Comparison of ENCODE assay signal across 1 cellular context in the genomic region with DNA sequence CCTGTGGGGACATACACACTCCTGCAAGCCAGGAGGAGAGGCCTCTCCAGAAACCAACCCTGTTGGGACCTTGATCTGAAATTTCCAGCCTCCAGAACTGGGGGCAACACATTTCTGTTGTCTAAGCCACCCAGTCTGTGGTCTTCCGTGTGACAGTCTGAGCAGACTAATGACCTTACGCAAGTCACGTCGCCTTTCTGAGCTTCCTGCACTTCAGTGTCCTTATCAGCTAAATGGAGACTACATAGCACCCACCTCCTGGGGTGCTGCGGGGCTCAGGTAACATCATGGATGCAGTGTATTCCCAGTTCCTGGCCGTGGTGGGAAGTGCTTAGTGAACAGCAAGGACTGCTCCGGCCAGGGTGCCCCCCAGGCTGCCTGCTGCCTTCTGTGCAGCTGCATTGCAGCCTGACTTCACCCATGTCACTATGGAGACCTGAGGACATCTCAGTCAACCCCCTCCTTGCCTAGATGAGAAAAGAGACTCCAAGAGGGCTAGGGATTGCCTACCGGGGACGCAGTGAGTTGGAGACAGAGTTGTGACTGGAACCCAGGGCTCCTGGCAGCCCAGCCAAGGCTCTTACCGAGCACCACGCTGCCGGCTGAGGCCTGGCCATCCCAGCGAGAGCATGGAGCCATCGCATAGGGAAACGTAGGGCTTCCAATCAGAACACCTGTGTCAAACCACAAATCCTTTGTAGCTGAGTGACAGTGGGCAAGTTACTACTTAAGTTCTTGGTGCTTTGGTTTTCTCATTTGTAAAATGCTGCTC.
TF ChIP-seq lines count a peak whose summit lies in the region.

No MANE protein-coding gene starts in this region.

TF ChIP-seq in HepG2, 621 proteins besides CTCF, POLR2A, EP300 and RAD21 (continued from another document and continues in another):
- TF ChIP-seq ZNF414 (CRISPR knock-in tag; IDR thresholded peaks at IDR 0.05), result no peak
- no peak for TF ChIP-seq HNRNPL (IDR thresholded peaks at IDR 0.05; ENCODE audit: low read depth, low read length)
- no peak for TF ChIP-seq ZHX2 (IDR thresholded peaks at IDR 0.05; ENCODE audit: low read depth)
- TF ChIP-seq ZHX2 (CRISPR knock-in tag; IDR thresholded peaks at IDR 0.05; ENCODE audit: borderline replicate concordance), result no peak
- TF ChIP-seq ERF (CRISPR knock-in tag; IDR thresholded peaks at IDR 0.05), result 0 out of 2 replicates have a peak, but pooled peaks have one; percentile 13
- TF ChIP-seq, protein P1, sequence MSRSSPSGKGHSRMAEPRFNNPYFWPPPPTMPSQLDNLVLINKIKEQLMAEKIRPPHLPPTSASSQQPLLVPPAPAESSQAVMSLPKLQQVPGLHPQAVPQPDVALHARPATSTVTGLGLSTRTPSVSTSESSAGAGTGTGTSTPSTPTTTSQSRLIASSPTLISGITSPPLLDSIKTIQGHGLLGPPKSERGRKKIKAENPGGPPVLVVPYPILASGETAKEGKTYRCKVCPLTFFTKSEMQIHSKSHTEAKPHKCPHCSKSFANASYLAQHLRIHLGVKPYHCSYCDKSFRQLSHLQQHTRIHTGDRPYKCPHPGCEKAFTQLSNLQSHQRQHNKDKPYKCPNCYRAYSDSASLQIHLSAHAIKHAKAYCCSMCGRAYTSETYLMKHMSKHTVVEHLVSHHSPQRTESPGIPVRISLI (CRISPR knock-in tag; IDR thresholded peaks at IDR 0.05; ENCODE audit: borderline replicate concordance), result 0 out of 2 replicates have a peak, but pooled peaks have one; percentile 34
- TF ChIP-seq HNF1B (CRISPR knock-in tag; IDR thresholded peaks at IDR 0.05), result 0 out of 2 replicates have a peak, but pooled peaks have one; percentile 17
- no peak for TF ChIP-seq ZNF34 (CRISPR knock-in tag; IDR thresholded peaks at IDR 0.05; ENCODE audit: borderline replicate concordance)
- no peak for TF ChIP-seq ZNF335 (CRISPR knock-in tag; IDR thresholded peaks at IDR 0.05)
- TF ChIP-seq SOX5 (CRISPR knock-in tag; IDR thresholded peaks at IDR 0.05; ENCODE audit: borderline replicate concordance), result peak; percentile 51; the same call in 1 of the 2 replicates
- TF ChIP-seq ZNF598 (CRISPR knock-in tag; IDR thresholded peaks at IDR 0.05; ENCODE audit: borderline replicate concordance), result peak; percentile 81; the same call in 1 of the 2 replicates
- TF ChIP-seq ZNF687 (CRISPR knock-in tag; IDR thresholded peaks at IDR 0.05), result peak; percentile 82
- 0 out of 2 replicates have a peak, but pooled peaks have one; percentile 72 for TF ChIP-seq ZNF264 (CRISPR knock-in tag; IDR thresholded peaks at IDR 0.05)
- TF ChIP-seq ZSCAN30 (CRISPR knock-in tag; IDR thresholded peaks at IDR 0.05), result no peak
- no peak for TF ChIP-seq ZSCAN21 (CRISPR knock-in tag; IDR thresholded peaks at IDR 0.05; ENCODE audit: borderline replicate concordance)
- TF ChIP-seq, protein P2, sequence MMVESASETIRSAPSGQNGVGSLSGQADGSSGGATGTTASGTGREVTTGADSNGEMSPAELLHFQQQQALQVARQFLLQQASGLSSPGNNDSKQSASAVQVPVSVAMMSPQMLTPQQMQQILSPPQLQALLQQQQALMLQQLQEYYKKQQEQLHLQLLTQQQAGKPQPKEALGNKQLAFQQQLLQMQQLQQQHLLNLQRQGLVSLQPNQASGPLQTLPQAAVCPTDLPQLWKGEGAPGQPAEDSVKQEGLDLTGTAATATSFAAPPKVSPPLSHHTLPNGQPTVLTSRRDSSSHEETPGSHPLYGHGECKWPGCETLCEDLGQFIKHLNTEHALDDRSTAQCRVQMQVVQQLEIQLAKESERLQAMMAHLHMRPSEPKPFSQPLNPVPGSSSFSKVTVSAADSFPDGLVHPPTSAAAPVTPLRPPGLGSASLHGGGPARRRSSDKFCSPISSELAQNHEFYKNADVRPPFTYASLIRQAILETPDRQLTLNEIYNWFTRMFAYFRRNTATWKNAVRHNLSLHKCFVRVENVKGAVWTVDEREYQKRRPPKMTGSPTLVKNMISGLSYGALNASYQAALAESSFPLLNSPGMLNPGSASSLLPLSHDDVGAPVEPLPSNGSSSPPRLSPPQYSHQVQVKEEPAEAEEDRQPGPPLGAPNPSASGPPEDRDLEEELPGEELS (CRISPR knock-in tag; IDR thresholded peaks at IDR 0.05), result peak; percentile 68
- peak; percentile 56 for TF ChIP-seq ELF3 (CRISPR knock-in tag; IDR thresholded peaks at IDR 0.05)
- 0 out of 2 replicates have a peak, but pooled peaks have one; percentile 17 for TF ChIP-seq FOXC1 (CRISPR knock-in tag; IDR thresholded peaks at IDR 0.05; ENCODE audit: borderline replicate concordance)
- TF ChIP-seq ZMYM3 (CRISPR knock-in tag; IDR thresholded peaks at IDR 0.05), result peak; percentile 53
- peak; percentile 67; the same call in 1 of the 2 replicates for TF ChIP-seq RCOR2 (CRISPR knock-in tag; IDR thresholded peaks at IDR 0.05)
- TF ChIP-seq ZSCAN20 (CRISPR knock-in tag; IDR thresholded peaks at IDR 0.05; ENCODE audit: borderline replicate concordance), result no peak
- TF ChIP-seq ZNF691 (CRISPR knock-in tag; IDR thresholded peaks at IDR 0.05; ENCODE audit: borderline replicate concordance, low read depth), result peak; percentile 57; the same call in 1 of the 2 replicates
- TF ChIP-seq GATAD2A (CRISPR knock-in tag; IDR thresholded peaks at IDR 0.05), result peak; percentile 69
- TF ChIP-seq RFX5 (IDR thresholded peaks at IDR 0.05; ENCODE audit: low read depth, low read length), result no peak
- no peak for TF ChIP-seq CREB1 (IDR thresholded peaks at IDR 0.05)
- TF ChIP-seq CREB1 (CRISPR knock-in tag; IDR thresholded peaks at IDR 0.05), result 0 out of 2 replicates have a peak, but pooled peaks have one; percentile 17
- no peak for TF ChIP-seq ZNF75D (CRISPR knock-in tag; IDR thresholded peaks at IDR 0.05; ENCODE audit: borderline replicate concordance)
- no peak for TF ChIP-seq HDAC6 (IDR thresholded peaks at IDR 0.05; ENCODE audit: low read depth, low read length)
- 0 out of 2 replicates have a peak, but pooled peaks have one; percentile 32 for TF ChIP-seq SAP130 (CRISPR knock-in tag; IDR thresholded peaks at IDR 0.05; ENCODE audit: low read depth)
- TF ChIP-seq PAXIP1 (CRISPR knock-in tag; conservative IDR thresholded peaks at IDR 0.05), result peak; percentile 60; the same call in 1 of the 2 replicates
- 0 out of 2 replicates have a peak, but pooled peaks have one; percentile 10 for TF ChIP-seq MTA1 (CRISPR knock-in tag; IDR thresholded peaks at IDR 0.05; ENCODE audit: borderline replicate concordance)
